9 cellular contexts compared by ENCODE assay signal in the genomic region with DNA sequence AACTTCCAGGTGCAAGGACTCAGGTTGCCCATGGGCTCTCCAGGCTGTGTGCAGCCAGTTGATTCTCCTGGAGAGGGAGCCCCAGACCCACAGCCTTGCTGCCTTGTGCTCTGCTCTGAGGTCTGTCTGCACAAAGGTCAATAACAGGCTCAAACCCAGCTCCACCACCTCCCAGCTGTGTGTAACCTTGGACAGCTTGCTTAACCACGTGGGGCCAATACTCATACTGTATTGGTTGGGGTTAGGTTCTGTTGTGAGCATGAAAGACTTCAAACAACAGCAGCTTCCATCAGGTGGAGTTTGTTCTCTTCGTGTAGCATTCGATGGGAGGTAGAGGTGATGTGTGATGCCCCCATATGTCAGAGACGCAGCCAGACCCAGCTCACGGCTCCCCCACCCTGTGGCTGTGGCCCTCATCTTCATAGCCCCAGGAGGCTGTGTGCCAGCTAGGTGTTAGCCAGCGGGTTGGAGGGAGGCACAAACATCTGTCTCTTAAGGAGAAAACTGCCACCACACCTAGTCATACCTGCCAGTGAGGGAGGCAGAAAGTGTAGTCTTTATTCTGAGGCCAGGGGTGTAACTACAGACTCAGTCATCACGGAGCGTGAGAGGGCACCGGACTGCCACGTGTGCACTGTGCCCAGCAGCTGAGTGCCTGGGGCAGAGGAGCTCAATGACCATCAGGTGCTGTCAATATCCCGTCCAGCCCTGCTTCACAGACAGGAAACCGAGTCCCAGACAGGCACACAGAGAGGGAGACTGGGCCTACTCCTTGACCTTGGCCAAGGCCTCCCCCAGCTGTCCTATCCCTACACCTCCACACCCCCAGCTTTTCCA. TPM values are rescaled to one million over a fixed set of nuclear protein-coding genes. Genes with fewer than 3 reads are reported as not detected.
DNase-seq lines count a peak whose midpoint lies in the region; ATAC-seq and TF ChIP-seq lines count a peak whose summit lies in the region.
"Had no signal": no experiment of that assay in that cellular context is flagged by ENCODE, and none has a peak within 500 bp of the region (broad histone marks: within the 10 kb centered on the region; RNA-seq: fewer than 3 reads in every experiment).

No MANE protein-coding gene starts in this region.

- no peak for TF ChIP-seq EP300 in gastroesophageal sphincter (IDR thresholded peaks at IDR 0.05)

- H3K9me3 ChIP-seq in NT2/D1 (ENCODE audit: insufficient read depth, low read length): peaks cover 13% of the 10 kb centered on the region; the same call in 1 of the 2 replicates
- no peaks in the 10 kb centered on the region for H3K9me3 ChIP-seq in gastroesophageal sphincter

- no peak overlapping the region for H3K4me3 Mint-ChIP-seq in activated CD4-positive, alpha-beta T cell treated with anti-CD3 and anti-CD28 coated beads for 36 hours
- H3K4me3 Mint-ChIP-seq: CD4-positive, CD25-positive, alpha-beta regulatory T cell had no signal

- POLR2A ChIA-PET in activated CD4-positive, alpha-beta T cell treated with anti-CD3 and anti-CD28 coated beads for 36 hours (lab: Charles Lee): interaction anchor here (0.6 kb wide), 1 partner anchor 8 kb away, joined by 3 read pairs; a partner anchor contains a TSS

- H3K36me3 ChIP-seq in NT2/D1 (ENCODE audit: insufficient read depth, insufficient read length, low read length): no peaks in the 10 kb centered on the region
- no peaks in the 10 kb centered on the region for H3K36me3 ChIP-seq in gastroesophageal sphincter

- H3K4me3 ChIP-seq in NT2/D1 (ENCODE audit: insufficient read length, low read depth) (no peak overlapping the region), gastroesophageal sphincter (no peak overlapping the region)

- no peak overlapping the region for H3K9ac ChIP-seq in NT2/D1 (ENCODE audit: insufficient read length, low read depth)

- intact Hi-C loops in activated CD4-positive, alpha-beta T cell treated with anti-CD3 and anti-CD28 coated beads for 36 hours (cut with DNase I, micrococcal nuclease): no loop called here

- peaks cover 17% of the 10 kb centered on the region for H3K4me1 ChIP-seq in NT2/D1 (ENCODE audit: insufficient read depth, insufficient read length)
- no peaks in the 10 kb centered on the region for H3K4me1 ChIP-seq in gastroesophageal sphincter

- H3K9me3 Mint-ChIP-seq in activated CD4-positive, alpha-beta T cell treated with anti-CD3 and anti-CD28 coated beads for 36 hours (ENCODE audit: low read depth): no peaks in the 10 kb centered on the region

- DNase-seq in activated CD4-positive, alpha-beta T cell treated with anti-CD3 and anti-CD28 coated beads for 36 hours: no peak
- DNase-seq in activated CD4-positive, alpha-beta T cell treated with anti-CD3 and anti-CD28 coated beads, Interleukin-2, amount 50 U/mL, for 48 hours: no peak
- peak; percentile 44 for DNase-seq in NT2/D1 (ENCODE audit: low read depth, low spot score)
- no peak for DNase-seq in stimulated activated naive CD8-positive, alpha-beta T cell treated with anti-CD3 and anti-CD28 coated beads, Interleukin-15, Interleukin-2, amounts not matched to agents 100 U/mL and 50 U/mL, for 24 hours
- no peak for DNase-seq in activated T-cell treated with anti-CD3 and anti-CD28 coated beads, Interleukin-2, amount 50 U/mL, for 48 hours
- no peak for DNase-seq in activated gamma-delta T cell (lab: John Stamatoyannopoulos, UW)
- DNase-seq in SKM-1 (lab: John Stamatoyannopoulos, UW; ENCODE audit: unreplicated experiment): no peak
- DNase-seq: CD4-positive, CD25-positive, alpha-beta regulatory T cell had no signal

- H3K27me3 ChIP-seq in NT2/D1 (ENCODE audit: insufficient read depth, insufficient read length) (no peaks in the 10 kb centered on the region), gastroesophageal sphincter (no peaks in the 10 kb centered on the region)

- no peak for TF ChIP-seq CTCF in gastroesophageal sphincter (IDR thresholded peaks at IDR 0.05)

- no peaks in the 10 kb centered on the region for H3K4me1 Mint-ChIP-seq in activated CD4-positive, alpha-beta T cell treated with anti-CD3 and anti-CD28 coated beads for 36 hours
- H3K4me1 Mint-ChIP-seq: CD4-positive, CD25-positive, alpha-beta regulatory T cell had no signal

- peak; percentile 53 for ATAC-seq in activated CD4-positive, alpha-beta T cell treated with anti-CD3 and anti-CD28 coated beads for 36 hours
- peak; percentile 10 for ATAC-seq in gastroesophageal sphincter
- ATAC-seq in stimulated activated naive CD8-positive, alpha-beta T cell treated with anti-CD3 and anti-CD28 coated beads, Interleukin-15, Interleukin-2, amounts not matched to agents 100 U/mL and 50 U/mL, for 24 hours: peak; percentile 64

- no peak overlapping the region for H3K27ac Mint-ChIP-seq in activated CD4-positive, alpha-beta T cell treated with anti-CD3 and anti-CD28 coated beads for 36 hours
- H3K27ac Mint-ChIP-seq: CD4-positive, CD25-positive, alpha-beta regulatory T cell had no signal

- CTCF ChIA-PET in activated CD4-positive, alpha-beta T cell treated with anti-CD3 and anti-CD28 coated beads for 36 hours (lab: Charles Lee): interaction anchor here (1.5 kb wide), 1 partner anchor 9 kb away, joined by 6 read pairs; a partner anchor contains a TSS

- no peaks in the 10 kb centered on the region for H3K27me3 Mint-ChIP-seq in activated CD4-positive, alpha-beta T cell treated with anti-CD3 and anti-CD28 coated beads for 36 hours

- H3K27ac ChIP-seq in gastroesophageal sphincter: no peak overlapping the region

- TF ChIP-seq POLR2A in gastroesophageal sphincter (IDR thresholded peaks at IDR 0.05): no peak

- no peaks in the 10 kb centered on the region for H3K36me3 Mint-ChIP-seq in activated CD4-positive, alpha-beta T cell treated with anti-CD3 and anti-CD28 coated beads for 36 hours (ENCODE audit: low read depth)
- H3K36me3 Mint-ChIP-seq: CD4-positive, CD25-positive, alpha-beta regulatory T cell had no signal

- WGBS in gastroesophageal sphincter (ENCODE audit: low coverage in 1 of 2), 2 donors: 20% methylated on average over 1 of the region's 12 CpGs; no CpG with 5 or more reads in 1 of the 2 donors

RNA-seq across cellular contexts. Expression of a gene that starts 8.0 kb away (rescaled TPM):
- total RNA-seq in activated CD4-positive, alpha-beta T cell treated with anti-CD3 and anti-CD28 coated beads for 36 hours: 100 to 1,000 TPM; 250 to 347 TPM
- 10 to 100 TPM; 45.3 to 52.6 (median 50.8) TPM for total RNA-seq in gastroesophageal sphincter

RNA-seq across cellular contexts. Expression of a gene that starts 9.7 kb away (rescaled TPM):
- total RNA-seq in activated CD4-positive, alpha-beta T cell treated with anti-CD3 and anti-CD28 coated beads for 36 hours: not detected
- total RNA-seq in gastroesophageal sphincter: not detected
- total RNA-seq: CD4-positive, CD25-positive, alpha-beta regulatory T cell had no signal

RNA-seq across cellular contexts. Expression of a gene that starts 27.2 kb away (rescaled TPM):
- total RNA-seq in activated CD4-positive, alpha-beta T cell treated with anti-CD3 and anti-CD28 coated beads for 36 hours: 10 to 100 TPM; 18.2 to 18.3 TPM
- 100 to 1,000 TPM; 101 to 248 (median 171) TPM for total RNA-seq in gastroesophageal sphincter

RNA-seq across cellular contexts. Expression of a gene that starts 49.1 kb away (rescaled TPM):
- total RNA-seq in activated CD4-positive, alpha-beta T cell treated with anti-CD3 and anti-CD28 coated beads for 36 hours: 10 to 100 TPM; 27.0 to 29.9 TPM
- total RNA-seq in gastroesophageal sphincter: 10 to 100 TPM; 28.1 to 55.1 (median 32.4) TPM

RNA-seq across cellular contexts. Expression of a gene that starts 57.8 kb away (rescaled TPM):
- total RNA-seq in activated CD4-positive, alpha-beta T cell treated with anti-CD3 and anti-CD28 coated beads for 36 hours: 1 to 10 TPM in 1 of 2 experiments, under 1 TPM in 1; 0.53 to 1.3 TPM
- 1 to 10 TPM in 1 of 4 donors, under 1 TPM in 2, not detected in 1; 0.31 to 4.2 (median 0.54) TPM for total RNA-seq in gastroesophageal sphincter
- total RNA-seq: CD4-positive, CD25-positive, alpha-beta regulatory T cell had no signal

Comparison
In these comparisons a context has a peak if more than half of its experiments do, and no peak if none do; other contexts are left out.
1. ATAC-seq: peak in every context shown above with its lines; median percentile 64 in stimulated activated naive CD8-positive, alpha-beta T cell treated with anti-CD3 and anti-CD28 coated beads, Interleukin-15, Interleukin-2, amounts not matched to agents 100 U/mL and 50 U/mL, for 24 hours; 53 in activated CD4-positive, alpha-beta T cell treated with anti-CD3 and anti-CD28 coated beads for 36 hours; 10 in gastroesophageal sphincter.
2. RNA of a gene that starts 8.0 kb away (total RNA-seq): 250 to 347 TPM in activated CD4-positive, alpha-beta T cell treated with anti-CD3 and anti-CD28 coated beads for 36 hours; 45.3 to 52.6 TPM in gastroesophageal sphincter; every median in the first group is over 4 times any median in the second.
3. RNA of a gene that starts 27.2 kb away (total RNA-seq): 101 to 248 TPM in gastroesophageal sphincter; 18.2 to 18.3 TPM in activated CD4-positive, alpha-beta T cell treated with anti-CD3 and anti-CD28 coated beads for 36 hours; every median in the first group is over 4 times any median in the second.